Comparison of ENCODE assay signal across 1 cellular context in genomic region chr3:81300324-81300927, GRCh38.
TF ChIP-seq lines count a peak whose summit lies in the region.

No MANE protein-coding gene starts in this region.

TF ChIP-seq in HepG2, 621 proteins besides CTCF, POLR2A, EP300 and RAD21 (continued from another document and continues in another):
- TF ChIP-seq ZNF232 (CRISPR knock-in tag; IDR thresholded peaks at IDR 0.05; ENCODE audit: borderline replicate concordance) (peak; percentile 66; the same call in 1 of the 2 replicates), MXD3 (CRISPR knock-in tag; IDR thresholded peaks at IDR 0.05) (no peak), TOPORS (CRISPR knock-in tag; IDR thresholded peaks at IDR 0.05) (0 out of 2 replicates have a peak, but pooled peaks have one; percentile 62), SIN3B (IDR thresholded peaks at IDR 0.05; ENCODE audit: low read length) (no peak), ZNF597 (CRISPR knock-in tag; IDR thresholded peaks at IDR 0.05) (no peak), PHF21A (CRISPR knock-in tag; IDR thresholded peaks at IDR 0.05) (peak; percentile 88), RERE (CRISPR knock-in tag; IDR thresholded peaks at IDR 0.05; ENCODE audit: low read depth) (peak; percentile 100), JUND (CRISPR knock-in tag; IDR thresholded peaks at IDR 0.05) (peak; percentile 93), KDM5B (CRISPR knock-in tag; IDR thresholded peaks at IDR 0.05; ENCODE audit: borderline replicate concordance) (no peak), FOXP1 (IDR thresholded peaks at IDR 0.05) (peak; percentile 98), FOXP1 (CRISPR knock-in tag; IDR thresholded peaks at IDR 0.05) (peak; percentile 99), NFE2L2 (IDR thresholded peaks at IDR 0.05; ENCODE audit: low read length) (0 out of 2 replicates have a peak, but pooled peaks have one; percentile 10), NCOA5 (CRISPR knock-in tag; IDR thresholded peaks at IDR 0.05) (no peak), ZBTB7A (CRISPR knock-in tag; IDR thresholded peaks at IDR 0.05) (no peak), DMAP1 (CRISPR knock-in tag; IDR thresholded peaks at IDR 0.05) (peak; percentile 49; the same call in 1 of the 2 replicates), KLF9 (CRISPR knock-in tag; IDR thresholded peaks at IDR 0.05; ENCODE audit: low read depth) (0 out of 2 replicates have a peak, but pooled peaks have one; percentile 68), DBP (CRISPR knock-in tag; IDR thresholded peaks at IDR 0.05; ENCODE audit: not compliant biosample characterization) (no peak), MTF1 (CRISPR knock-in tag; IDR thresholded peaks at IDR 0.05) (0 out of 2 replicates have a peak, but pooled peaks have one; percentile 60), ISL2 (CRISPR knock-in tag; IDR thresholded peaks at IDR 0.05) (peak; percentile 100), CEBPG (CRISPR knock-in tag; IDR thresholded peaks at IDR 0.05) (peak; percentile 89), NFYC (CRISPR knock-in tag; IDR thresholded peaks at IDR 0.05) (no peak), SYNCRIP (IDR thresholded peaks at IDR 0.05; ENCODE audit: insufficient read depth, low read depth, low read length) (no peak), ETV6 (CRISPR knock-in tag; conservative IDR thresholded peaks at IDR 0.05) (no peak), MTA3 (CRISPR knock-in tag; IDR thresholded peaks at IDR 0.05) (no peak), ZMAT3 (CRISPR knock-in tag; conservative IDR thresholded peaks at IDR 0.05) (no peak), DMTF1 (CRISPR knock-in tag; IDR thresholded peaks at IDR 0.05) (0 out of 2 replicates have a peak, but pooled peaks have one; percentile 56), YEATS4 (CRISPR knock-in tag; IDR thresholded peaks at IDR 0.05; ENCODE audit: borderline replicate concordance) (peak; percentile 53; the same call in 1 of the 2 replicates), MAZ (IDR thresholded peaks at IDR 0.05; ENCODE audit: borderline replicate concordance, low read depth, low read length) (no peak), MAZ (CRISPR knock-in tag; IDR thresholded peaks at IDR 0.05; ENCODE audit: low read depth) (0 out of 2 replicates have a peak, but pooled peaks have one; percentile 42), MATR3 (CRISPR knock-in tag; IDR thresholded peaks at IDR 0.05) (no peak), FOXJ3 (CRISPR knock-in tag; IDR thresholded peaks at IDR 0.05; ENCODE audit: borderline replicate concordance) (peak; percentile 99), LRRFIP1 (CRISPR knock-in tag; conservative IDR thresholded peaks at IDR 0.05) (no peak), RBM22 (optimal IDR thresholded peaks at IDR 0.05; ENCODE audit: low read length) (no peak), ZBTB21 (CRISPR knock-in tag; IDR thresholded peaks at IDR 0.05) (0 out of 2 replicates have a peak, but pooled peaks have one; percentile 50), MED1 (CRISPR knock-in tag; IDR thresholded peaks at IDR 0.05) (peak; percentile 86), TRIM24 (CRISPR knock-in tag; IDR thresholded peaks at IDR 0.05) (peak; percentile 76), NFKBIZ (CRISPR knock-in tag; IDR thresholded peaks at IDR 0.05) (peak; percentile 93; the same call in 1 of the 2 replicates), ZNF160 (CRISPR knock-in tag; IDR thresholded peaks at IDR 0.05) (0 out of 2 replicates have a peak, but pooled peaks have one; percentile 72), NRL (CRISPR knock-in tag; IDR thresholded peaks at IDR 0.05; ENCODE audit: borderline replicate concordance) (no peak), SUZ12 (IDR thresholded peaks at IDR 0.05; ENCODE audit: low read depth, low read length) (no peak), HOXA5 (CRISPR knock-in tag; IDR thresholded peaks at IDR 0.05) (peak; percentile 85; the same call in 1 of the 2 replicates), WIZ (CRISPR knock-in tag; IDR thresholded peaks at IDR 0.05) (no peak), CEBPB (IDR thresholded peaks at IDR 0.05; ENCODE audit: borderline replicate concordance, low read depth, low read length) (peak; percentile 92)
- TF ChIP-seq, protein P1, sequence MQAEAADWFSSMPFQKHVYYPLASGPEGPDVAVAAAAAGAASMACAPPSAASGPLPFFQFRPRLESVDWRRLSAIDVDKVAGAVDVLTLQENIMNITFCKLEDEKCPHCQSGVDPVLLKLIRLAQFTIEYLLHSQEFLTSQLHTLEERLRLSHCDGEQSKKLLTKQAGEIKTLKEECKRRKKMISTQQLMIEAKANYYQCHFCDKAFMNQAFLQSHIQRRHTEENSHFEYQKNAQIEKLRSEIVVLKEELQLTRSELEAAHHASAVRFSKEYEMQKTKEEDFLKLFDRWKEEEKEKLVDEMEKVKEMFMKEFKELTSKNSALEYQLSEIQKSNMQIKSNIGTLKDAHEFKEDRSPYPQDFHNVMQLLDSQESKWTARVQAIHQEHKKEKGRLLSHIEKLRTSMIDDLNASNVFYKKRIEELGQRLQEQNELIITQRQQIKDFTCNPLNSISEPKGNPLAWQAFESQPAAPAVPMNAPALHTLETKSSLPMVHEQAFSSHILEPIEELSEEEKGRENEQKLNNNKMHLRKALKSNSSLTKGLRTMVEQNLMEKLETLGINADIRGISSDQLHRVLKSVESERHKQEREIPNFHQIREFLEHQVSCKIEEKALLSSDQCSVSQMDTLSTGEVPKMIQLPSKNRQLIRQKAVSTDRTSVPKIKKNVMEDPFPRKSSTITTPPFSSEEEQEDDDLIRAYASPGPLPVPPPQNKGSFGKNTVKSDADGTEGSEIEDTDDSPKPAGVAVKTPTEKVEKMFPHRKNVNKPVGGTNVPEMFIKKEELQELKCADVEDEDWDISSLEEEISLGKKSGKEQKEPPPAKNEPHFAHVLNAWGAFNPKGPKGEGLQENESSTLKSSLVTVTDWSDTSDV (CRISPR knock-in tag; IDR thresholded peaks at IDR 0.05) = no peak
- TF ChIP-seq, protein P2, sequence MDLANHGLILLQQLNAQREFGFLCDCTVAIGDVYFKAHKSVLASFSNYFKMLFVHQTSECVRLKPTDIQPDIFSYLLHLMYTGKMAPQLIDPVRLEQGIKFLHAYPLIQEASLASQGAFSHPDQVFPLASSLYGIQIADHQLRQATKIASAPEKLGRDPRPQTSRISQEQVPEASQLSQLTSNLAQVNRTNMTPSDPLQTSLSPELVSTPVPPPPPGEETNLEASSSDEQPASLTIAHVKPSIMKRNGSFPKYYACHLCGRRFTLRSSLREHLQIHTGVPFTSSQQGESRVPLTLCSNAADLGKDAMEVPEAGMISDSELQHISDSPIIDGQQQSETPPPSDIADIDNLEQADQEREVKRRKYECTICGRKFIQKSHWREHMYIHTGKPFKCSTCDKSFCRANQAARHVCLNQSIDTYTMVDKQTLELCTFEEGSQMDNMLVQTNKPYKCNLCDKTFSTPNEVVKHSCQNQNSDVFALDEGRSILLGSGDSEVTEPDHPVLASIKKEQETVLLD (CRISPR knock-in tag; IDR thresholded peaks at IDR 0.05; ENCODE audit: low read depth) = no peak
